1 cellular context compared by ENCODE assay signal in genomic region chr1:172425339-172425738, GRCh38.
TF ChIP-seq lines count a peak whose summit lies in the region.

No MANE protein-coding gene starts in this region.

TF ChIP-seq in K562, 482 proteins besides CTCF, POLR2A, EP300 and RAD21 (continued from another document and continues in another):
- peak in 1 of 2 experiments; percentile 41; a peak in 1 of 4 replicates for TF ChIP-seq MNT (conservative IDR thresholded peaks at IDR 0.05)
- TF ChIP-seq TEAD4 (IDR thresholded peaks at IDR 0.05; ENCODE audit: low read length): peak; percentile 89
- TF ChIP-seq TEAD4 (CRISPR knock-in tag; IDR thresholded peaks at IDR 0.05; ENCODE audit: borderline replicate concordance): no peak
- no peak for TF ChIP-seq EWSR1 (IDR thresholded peaks at IDR 0.05; ENCODE audit: borderline replicate concordance, low read depth, partially characterized antibody)
- TF ChIP-seq FOXP1 (CRISPR knock-in tag; IDR thresholded peaks at IDR 0.05): no peak
- TF ChIP-seq RBM22 (IDR thresholded peaks at IDR 0.05; ENCODE audit: low read depth, low read length, poor library complexity, severe bottlenecking): no peak
- TF ChIP-seq NR2F6 (CRISPR knock-in tag; IDR thresholded peaks at IDR 0.05): no peak
- no peak for TF ChIP-seq ZC3H8 (IDR thresholded peaks at IDR 0.05)
- TF ChIP-seq, protein P1, sequence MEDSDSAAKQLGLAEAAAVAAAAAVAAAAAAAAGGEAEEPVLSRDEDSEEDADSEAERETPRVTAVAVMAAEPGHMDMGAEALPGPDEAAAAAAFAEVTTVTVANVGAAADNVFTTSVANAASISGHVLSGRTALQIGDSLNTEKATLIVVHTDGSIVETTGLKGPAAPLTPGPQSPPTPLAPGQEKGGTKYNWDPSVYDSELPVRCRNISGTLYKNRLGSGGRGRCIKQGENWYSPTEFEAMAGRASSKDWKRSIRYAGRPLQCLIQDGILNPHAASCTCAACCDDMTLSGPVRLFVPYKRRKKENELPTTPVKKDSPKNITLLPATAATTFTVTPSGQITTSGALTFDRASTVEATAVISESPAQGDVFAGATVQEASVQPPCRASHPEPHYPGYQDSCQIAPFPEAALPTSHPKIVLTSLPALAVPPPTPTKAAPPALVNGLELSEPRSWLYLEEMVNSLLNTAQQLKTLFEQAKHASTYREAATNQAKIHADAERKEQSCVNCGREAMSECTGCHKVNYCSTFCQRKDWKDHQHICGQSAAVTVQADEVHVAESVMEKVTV (CRISPR knock-in tag; IDR thresholded peaks at IDR 0.05): no peak
- no peak for TF ChIP-seq RREB1 (CRISPR knock-in tag; IDR thresholded peaks at IDR 0.05)
- TF ChIP-seq TCF7L2 (IDR thresholded peaks at IDR 0.05; ENCODE audit: low read depth, low read length): no peak
- TF ChIP-seq ZNF644 (tag; IDR thresholded peaks at IDR 0.05; ENCODE audit: low read depth): no peak
- no peak for TF ChIP-seq ZNF695 (CRISPR knock-in tag; IDR thresholded peaks at IDR 0.05)
- TF ChIP-seq KLF16 (IDR thresholded peaks at IDR 0.05): peak; percentile 60
- no peak for TF ChIP-seq YBX1 (IDR thresholded peaks at IDR 0.05)
- no peak for TF ChIP-seq NUFIP1 (IDR thresholded peaks at IDR 0.05; ENCODE audit: partially characterized antibody)
- no peak for TF ChIP-seq ZNF347 (CRISPR knock-in tag; IDR thresholded peaks at IDR 0.05; ENCODE audit: low read depth)
- peak; percentile 80; the same call in 1 of the 2 replicates for TF ChIP-seq CUX1 (CRISPR knock-in tag; IDR thresholded peaks at IDR 0.05)
- TF ChIP-seq, protein P2, sequence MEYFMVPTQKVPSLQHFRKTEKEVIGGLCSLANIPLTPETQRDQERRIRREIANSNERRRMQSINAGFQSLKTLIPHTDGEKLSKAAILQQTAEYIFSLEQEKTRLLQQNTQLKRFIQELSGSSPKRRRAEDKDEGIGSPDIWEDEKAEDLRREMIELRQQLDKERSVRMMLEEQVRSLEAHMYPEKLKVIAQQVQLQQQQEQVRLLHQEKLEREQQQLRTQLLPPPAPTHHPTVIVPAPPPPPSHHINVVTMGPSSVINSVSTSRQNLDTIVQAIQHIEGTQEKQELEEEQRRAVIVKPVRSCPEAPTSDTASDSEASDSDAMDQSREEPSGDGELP (CRISPR knock-in tag; IDR thresholded peaks at IDR 0.05; ENCODE audit: borderline replicate concordance): peak; percentile 97
- no peak for TF ChIP-seq GABPB2 (CRISPR knock-in tag; conservative IDR thresholded peaks at IDR 0.05)
- no peak for TF ChIP-seq ESRRB (CRISPR knock-in tag; IDR thresholded peaks at IDR 0.05; ENCODE audit: borderline replicate concordance)
- peak; percentile 89 for TF ChIP-seq CBFA2T2 (conservative IDR thresholded peaks at IDR 0.05)
- no peak for TF ChIP-seq HCFC1 (IDR thresholded peaks at IDR 0.05; ENCODE audit: low read depth, low read length)
- TF ChIP-seq ZNF12 (CRISPR knock-in tag; IDR thresholded peaks at IDR 0.05): no peak
- TF ChIP-seq KDM2B (CRISPR knock-in tag; IDR thresholded peaks at IDR 0.05): no peak
- TF ChIP-seq FIP1L1 (IDR thresholded peaks at IDR 0.05; ENCODE audit: low read depth, low read length, poor library complexity, severe bottlenecking): no peak
- TF ChIP-seq DMBX1 (CRISPR knock-in tag; IDR thresholded peaks at IDR 0.05; ENCODE audit: borderline replicate concordance): 0 out of 2 replicates have a peak, but pooled peaks have one; percentile 55
- no peak for TF ChIP-seq TGIF2 (CRISPR knock-in tag; IDR thresholded peaks at IDR 0.05)
- TF ChIP-seq, protein P3, sequence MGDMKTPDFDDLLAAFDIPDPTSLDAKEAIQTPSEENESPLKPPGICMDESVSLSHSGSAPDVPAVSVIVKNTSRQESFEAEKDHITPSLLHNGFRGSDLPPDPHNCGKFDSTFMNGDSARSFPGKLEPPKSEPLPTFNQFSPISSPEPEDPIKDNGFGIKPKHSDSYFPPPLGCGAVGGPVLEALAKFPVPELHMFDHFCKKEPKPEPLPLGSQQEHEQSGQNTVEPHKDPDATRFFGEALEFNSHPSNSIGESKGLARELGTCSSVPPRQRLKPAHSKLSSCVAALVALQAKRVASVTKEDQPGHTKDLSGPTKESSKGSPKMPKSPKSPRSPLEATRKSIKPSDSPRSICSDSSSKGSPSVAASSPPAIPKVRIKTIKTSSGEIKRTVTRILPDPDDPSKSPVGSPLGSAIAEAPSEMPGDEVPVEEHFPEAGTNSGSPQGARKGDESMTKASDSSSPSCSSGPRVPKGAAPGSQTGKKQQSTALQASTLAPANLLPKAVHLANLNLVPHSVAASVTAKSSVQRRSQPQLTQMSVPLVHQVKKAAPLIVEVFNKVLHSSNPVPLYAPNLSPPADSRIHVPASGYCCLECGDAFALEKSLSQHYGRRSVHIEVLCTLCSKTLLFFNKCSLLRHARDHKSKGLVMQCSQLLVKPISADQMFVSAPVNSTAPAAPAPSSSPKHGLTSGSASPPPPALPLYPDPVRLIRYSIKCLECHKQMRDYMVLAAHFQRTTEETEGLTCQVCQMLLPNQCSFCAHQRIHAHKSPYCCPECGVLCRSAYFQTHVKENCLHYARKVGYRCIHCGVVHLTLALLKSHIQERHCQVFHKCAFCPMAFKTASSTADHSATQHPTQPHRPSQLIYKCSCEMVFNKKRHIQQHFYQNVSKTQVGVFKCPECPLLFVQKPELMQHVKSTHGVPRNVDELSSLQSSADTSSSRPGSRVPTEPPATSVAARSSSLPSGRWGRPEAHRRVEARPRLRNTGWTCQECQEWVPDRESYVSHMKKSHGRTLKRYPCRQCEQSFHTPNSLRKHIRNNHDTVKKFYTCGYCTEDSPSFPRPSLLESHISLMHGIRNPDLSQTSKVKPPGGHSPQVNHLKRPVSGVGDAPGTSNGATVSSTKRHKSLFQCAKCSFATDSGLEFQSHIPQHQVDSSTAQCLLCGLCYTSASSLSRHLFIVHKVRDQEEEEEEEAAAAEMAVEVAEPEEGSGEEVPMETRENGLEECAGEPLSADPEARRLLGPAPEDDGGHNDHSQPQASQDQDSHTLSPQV (IDR thresholded peaks at IDR 0.05): no peak
- TF ChIP-seq ZNF324 (CRISPR knock-in tag; IDR thresholded peaks at IDR 0.05): no peak
- TF ChIP-seq FOXJ3 (CRISPR knock-in tag; IDR thresholded peaks at IDR 0.05): no peak
- TF ChIP-seq POLR2AphosphoS5 (IDR thresholded peaks at IDR 0.05; ENCODE audit: control insufficient read depth, insufficient read depth, low read depth, low read length): peak; percentile 88
- no peak for TF ChIP-seq OTX1 (CRISPR knock-in tag; IDR thresholded peaks at IDR 0.05)
- no peak for TF ChIP-seq RBM17 (IDR thresholded peaks at IDR 0.05; ENCODE audit: borderline replicate concordance, low read depth, low read length)
- TF ChIP-seq BHLHE40 (IDR thresholded peaks at IDR 0.05; ENCODE audit: low read length): no peak
- no peak for TF ChIP-seq THRAP3 (IDR thresholded peaks at IDR 0.05; ENCODE audit: borderline replicate concordance)
- 0 out of 2 replicates have a peak, but pooled peaks have one; percentile 37 for TF ChIP-seq SMAD4 (CRISPR knock-in tag; conservative IDR thresholded peaks at IDR 0.05)
- no peak for TF ChIP-seq CBX5 (IDR thresholded peaks at IDR 0.05; ENCODE audit: borderline replicate concordance, low read depth)
- peak; percentile 82 for TF ChIP-seq TAL1 (IDR thresholded peaks at IDR 0.05)
- peak; percentile 10; the same call in 1 of the 2 replicates for TF ChIP-seq CXXC5 (CRISPR knock-in tag; IDR thresholded peaks at IDR 0.05)
- TF ChIP-seq MYBL2 (IDR thresholded peaks at IDR 0.05; ENCODE audit: low read depth): no peak
- TF ChIP-seq MYBL2 (CRISPR knock-in tag; IDR thresholded peaks at IDR 0.05; ENCODE audit: borderline replicate concordance): no peak
- TF ChIP-seq, protein P4, sequence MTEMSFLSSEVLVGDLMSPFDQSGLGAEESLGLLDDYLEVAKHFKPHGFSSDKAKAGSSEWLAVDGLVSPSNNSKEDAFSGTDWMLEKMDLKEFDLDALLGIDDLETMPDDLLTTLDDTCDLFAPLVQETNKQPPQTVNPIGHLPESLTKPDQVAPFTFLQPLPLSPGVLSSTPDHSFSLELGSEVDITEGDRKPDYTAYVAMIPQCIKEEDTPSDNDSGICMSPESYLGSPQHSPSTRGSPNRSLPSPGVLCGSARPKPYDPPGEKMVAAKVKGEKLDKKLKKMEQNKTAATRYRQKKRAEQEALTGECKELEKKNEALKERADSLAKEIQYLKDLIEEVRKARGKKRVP (CRISPR knock-in tag; IDR thresholded peaks at IDR 0.05): no peak
- TF ChIP-seq, protein P5, sequence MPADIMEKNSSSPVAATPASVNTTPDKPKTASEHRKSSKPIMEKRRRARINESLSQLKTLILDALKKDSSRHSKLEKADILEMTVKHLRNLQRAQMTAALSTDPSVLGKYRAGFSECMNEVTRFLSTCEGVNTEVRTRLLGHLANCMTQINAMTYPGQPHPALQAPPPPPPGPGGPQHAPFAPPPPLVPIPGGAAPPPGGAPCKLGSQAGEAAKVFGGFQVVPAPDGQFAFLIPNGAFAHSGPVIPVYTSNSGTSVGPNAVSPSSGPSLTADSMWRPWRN (IDR thresholded peaks at IDR 0.05; ENCODE audit: low read depth): no peak
